ENCODE assay signal across 8 cellular contexts in genomic region chr17:69325518-69326301, GRCh38. TPM values are rescaled to one million over a fixed set of nuclear protein-coding genes. Genes with fewer than 3 reads are reported as not detected.
DNase-seq lines count a peak whose midpoint lies in the region; ATAC-seq, FAIRE-seq and TF ChIP-seq lines count a peak whose summit lies in the region.

No MANE protein-coding gene starts in this region.

- H3K9me3 ChIP-seq in cardiac muscle cell (ENCODE audit: low read depth) = no peaks in the 10 kb centered on the region
- H3K9me3 ChIP-seq in ascending aorta = no peaks in the 10 kb centered on the region
- no peaks in the 10 kb centered on the region for H3K9me3 ChIP-seq in liver (ENCODE audit: control insufficient read depth in 4 of 4, low read length in 3 of 4)

- TF ChIP-seq CTCF in cardiac muscle cell (IDR thresholded peaks at IDR 0.05; ENCODE audit: low read depth, low read length) (no peak), ascending aorta (IDR thresholded peaks at IDR 0.05) (no peak), liver (IDR thresholded peaks at IDR 0.05; ENCODE audit: low read depth, low read length, missing input control) (no peak)

- peaks cover 24% of the 10 kb centered on the region for H3K27me3 ChIP-seq in cardiac muscle cell
- no peaks in the 10 kb centered on the region for H3K27me3 ChIP-seq in ascending aorta
- no peaks in the 10 kb centered on the region for H3K27me3 ChIP-seq in liver (ENCODE audit: control insufficient read depth in 4 of 4, insufficient read depth in 4 of 4, low read length in 3 of 4)

- H3K9ac ChIP-seq in liver (ENCODE audit: low read depth in 1 of 2, low read length in 2 of 2) = peak overlapping the region; percentile 76 to 96

- ATAC-seq in Right ventricle myocardium inferior = no peak
- no peak for ATAC-seq in HG02642 (IDR thresholded peaks at IDR 0.05; ENCODE audit: poor library complexity, unreplicated experiment)

- DNase-seq in cardiac muscle cell (ENCODE audit: low read depth in 1 of 2, low spot score in 1 of 2) = no peak
- no peak for DNase-seq in Right ventricle myocardium inferior (ENCODE audit: missing footprints)
- DNase-seq in ascending aorta (ENCODE audit: low spot score in 2 of 2) = no peak
- peak; percentile 26 for DNase-seq in urothelium cell line (ENCODE audit: low spot score)
- DNase-seq in stimulated activated CD4-positive, alpha-beta T cell treated with anti-CD3 and anti-CD28 coated beads, Interleukin-12 subunit alpha, Interleukin-12 subunit beta, amount 100 ng/mL, for 4 hours = no peak
- no peak for DNase-seq in NCI-H446 (lab: John Stamatoyannopoulos, UW)

- FAIRE-seq in urothelium cell line (lab: Jason Lieb, UNC) = no peak

- WGBS in liver = 28% methylated on average over 12 of the region's 12 CpGs

- no peaks in the 10 kb centered on the region for H3K36me3 ChIP-seq in cardiac muscle cell
- H3K36me3 ChIP-seq in ascending aorta = no peaks in the 10 kb centered on the region
- peaks cover 0 to 5% (median 0%) of the 10 kb centered on the region in 4 donors for H3K36me3 ChIP-seq in liver (ENCODE audit: control insufficient read depth in 4 of 4, insufficient read depth in 3 of 4, low read depth in 1 of 4, low read length in 3 of 4)

- H3K27ac ChIP-seq in cardiac muscle cell (no peak overlapping the region), ascending aorta (no peak overlapping the region), liver (ENCODE audit: low read depth in 1 of 2, low read length in 2 of 2) (peak overlapping the region; percentile 92 to 98)

- TF ChIP-seq RAD21 in liver (IDR thresholded peaks at IDR 0.05) = no peak

- H3K4me1 ChIP-seq in cardiac muscle cell (ENCODE audit: low read depth) = peaks cover 6% of the 10 kb centered on the region
- peaks cover 0 to 15% of the 10 kb centered on the region in 2 donors for H3K4me1 ChIP-seq in ascending aorta
- H3K4me1 ChIP-seq in liver (ENCODE audit: control insufficient read depth in 4 of 4, insufficient read depth in 4 of 4, low read length in 3 of 4) = peaks cover 0 to 14% (median 5%) of the 10 kb centered on the region in 4 donors

- peak overlapping the region; percentile 38 for H3K4me3 ChIP-seq in cardiac muscle cell
- H3K4me3 ChIP-seq in ascending aorta = peak overlapping the region; percentile 88 to 90
- peak overlapping the region; percentile 74 to 92 (median 74) for H3K4me3 ChIP-seq in liver (ENCODE audit: low read depth in 1 of 3, low read length in 3 of 3)

- intact Hi-C loops in Right ventricle myocardium inferior (cut with DNase I) = no loop called here
- intact Hi-C loops in ascending aorta (cut with DNase I) = loop anchor here (2.0 to 5.0 kb wide), 2 partner anchors 202 to 1333 kb away; no protein-coding TSS in a partner anchor

TF ChIP-seq in liver, 16 proteins besides CTCF, POLR2A, EP300 and RAD21:
- TF ChIP-seq REST (IDR thresholded peaks at IDR 0.05) (no peak), FOXA1 (IDR thresholded peaks at IDR 0.05) (no peak), ATF3 (IDR thresholded peaks at IDR 0.05) (no peak), RXRA (IDR thresholded peaks at IDR 0.05) (peak; percentile 50 to 58), YY1 (IDR thresholded peaks at IDR 0.05) (peak; percentile 15), TAF1 (conservative IDR thresholded peaks at IDR 0.05) (no peak), GABPA (IDR thresholded peaks at IDR 0.05 in 1 of 2, conservative IDR thresholded peaks at IDR 0.05 in 1 of 2) (no peak), HNF4A (conservative IDR thresholded peaks at IDR 0.05) (peak; percentile 93 to 96), JUND (IDR thresholded peaks at IDR 0.05) (no peak), FOXA2 (IDR thresholded peaks at IDR 0.05) (no peak), ZBTB33 (IDR thresholded peaks at IDR 0.05) (no peak), EGR1 (IDR thresholded peaks at IDR 0.05; ENCODE audit: low read depth in 2 of 2) (no peak), MAX (IDR thresholded peaks at IDR 0.05) (peak; percentile 34), NR2F2 (IDR thresholded peaks at IDR 0.05) (no peak), SP1 (IDR thresholded peaks at IDR 0.05) (peak; percentile 35), HNF4G (IDR thresholded peaks at IDR 0.05) (peak; percentile 79)
TF ChIP-seq in liver: peak in this region for 6.

RNA-seq across cellular contexts. Expression of gene ABCA5, which starts 1.2 kb away (rescaled TPM):
- total RNA-seq in cardiac muscle cell (3.0 and 10.2 TPM in 2 replicates), Right ventricle myocardium inferior (19.3 TPM), ascending aorta (7.8 TPM), liver (10 to 100 TPM; 18.7 to 84.4 TPM)
- polyA plus RNA-seq in cardiac muscle cell (4.5 and 11.8 TPM in 2 replicates), liver (10 to 100 TPM; 20.6 to 77.0 TPM)

Comparison
In these comparisons a context has a peak if more than half of its experiments do, and no peak if none do; other contexts are left out.
1. H3K27ac ChIP-seq: peak in liver (2 of 2); none in cardiac muscle cell (single experiment) and ascending aorta (0 of 2).
2. H3K4me3 ChIP-seq: peak in every context shown above with its lines; median percentile 89 in ascending aorta; 74 in liver; 38 in cardiac muscle cell.